Comparison of ENCODE assay signal across 1 cellular context in genomic region chr2:38750011-38750792, GRCh38.
TF ChIP-seq lines count a peak whose summit lies in the region.

No MANE protein-coding gene starts in this region.

TF ChIP-seq in WTC11, 78 proteins besides CTCF, POLR2A, EP300 and RAD21 (continued from another document):
- 0 out of 2 replicates have a peak, but pooled peaks have one; percentile 58 for TF ChIP-seq ZNF532 (CRISPR knock-in tag; IDR thresholded peaks at IDR 0.05; ENCODE audit: borderline replicate concordance)
- no peak for TF ChIP-seq FOXP1 (CRISPR knock-in tag; IDR thresholded peaks at IDR 0.05; ENCODE audit: borderline replicate concordance)
- peak; percentile 53; the same call in 1 of the 2 replicates for TF ChIP-seq ZMAT4 (CRISPR knock-in tag; IDR thresholded peaks at IDR 0.05)
- no peak for TF ChIP-seq ZNF512 (CRISPR knock-in tag; IDR thresholded peaks at IDR 0.05; ENCODE audit: borderline replicate concordance)
- TF ChIP-seq IRF1 (CRISPR knock-in tag; IDR thresholded peaks at IDR 0.05) = no peak
- TF ChIP-seq ZNF416 (CRISPR knock-in tag; IDR thresholded peaks at IDR 0.05) = 0 out of 2 replicates have a peak, but pooled peaks have one; percentile 31
- 0 out of 2 replicates have a peak, but pooled peaks have one; percentile 3 for TF ChIP-seq KAT7 (CRISPR knock-in tag; IDR thresholded peaks at IDR 0.05; ENCODE audit: borderline replicate concordance)
- 0 out of 2 replicates have a peak, but pooled peaks have one; percentile 17 for TF ChIP-seq ESRRA (CRISPR knock-in tag; IDR thresholded peaks at IDR 0.05; ENCODE audit: borderline replicate concordance)
- no peak for TF ChIP-seq HMGA2 (CRISPR knock-in tag; IDR thresholded peaks at IDR 0.05)
- TF ChIP-seq MXD4 (CRISPR knock-in tag; IDR thresholded peaks at IDR 0.05; ENCODE audit: borderline replicate concordance) = no peak
